Comparison of ENCODE assay signal across 7 cellular contexts in genomic region chr12:13278249-13278787, GRCh38.
DNase-seq lines count a peak whose midpoint lies in the region; ATAC-seq, FAIRE-seq and TF ChIP-seq lines count a peak whose summit lies in the region.

No MANE protein-coding gene starts in this region.

- BruUV-seq in endothelial cell of umbilical vein (replicated peaks; lab: Mats Ljungman, UMichigan), result no TSS peak

- H3K36me3 Mint-ChIP-seq in activated CD8-positive, alpha-beta memory T cell treated with anti-CD3 and anti-CD28 coated beads, Interleukin-2, amount 10 ng/mL, durations not matched to agents 7 days and 5 days, result no peaks in the 10 kb centered on the region

- H3K36me3 ChIP-seq in endothelial cell of umbilical vein (ENCODE audit: control insufficient read depth in 2 of 2, extremely low read depth in 1 of 2, insufficient read depth in 2 of 2, low read length in 2 of 2) (no peaks in the 10 kb centered on the region), mucosa of descending colon (ENCODE audit: low read depth) (no peaks in the 10 kb centered on the region)

- ATAC-seq in HG02943 (IDR thresholded peaks at IDR 0.05; ENCODE audit: low read depth, unreplicated experiment) (peak; percentile 69), mucosa of descending colon (peak; percentile 93)
- ATAC-seq in activated CD8-positive, alpha-beta memory T cell treated with anti-CD3 and anti-CD28 coated beads, Interleukin-2, amount 10 ng/mL, durations not matched to agents 7 days and 5 days, result peak; percentile 88

- no peak overlapping the region for H3K27ac ChIP-seq in endothelial cell of umbilical vein (ENCODE audit: insufficient read depth, low read depth, low read length)

- FAIRE-seq in endothelial cell of umbilical vein (lab: Jason Lieb, UNC), result peak; percentile 65

- no peaks in the 10 kb centered on the region for H3K4me1 ChIP-seq in endothelial cell of umbilical vein (ENCODE audit: control insufficient read depth, extremely low read depth, insufficient read depth, low read length)
- H3K4me1 ChIP-seq in mucosa of descending colon (ENCODE audit: low read depth), result peaks cover 7% of the 10 kb centered on the region

- H3K79me2 ChIP-seq in endothelial cell of umbilical vein (ENCODE audit: control insufficient read depth, insufficient read depth, low read length), result no peaks in the 10 kb centered on the region

- no peaks in the 10 kb centered on the region for H4K20me1 ChIP-seq in endothelial cell of umbilical vein (replicated peaks; ENCODE audit: control insufficient read depth, extremely low read depth, insufficient read depth, low read length)

- dilution Hi-C loops in endothelial cell of umbilical vein (cut with MboI; ENCODE audit: extremely low pct_ligation_motif_present, low sequenced_read_pairs), result no loop called here

- H3K4me3 ChIP-seq in GM12875 (ENCODE audit: low read depth, low read length) (no peak overlapping the region), endothelial cell of umbilical vein (replicated peaks in 1 of 3; ENCODE audit: insufficient read depth in 1 of 3, low read depth in 1 of 3, low read length in 3 of 3) (no peak overlapping the region), mucosa of descending colon (no peak overlapping the region)

- no peak overlapping the region for H3K27ac Mint-ChIP-seq in activated CD8-positive, alpha-beta memory T cell treated with anti-CD3 and anti-CD28 coated beads, Interleukin-2, amount 10 ng/mL, durations not matched to agents 7 days and 5 days

- no peaks in the 10 kb centered on the region for H3K9me1 ChIP-seq in endothelial cell of umbilical vein (replicated peaks; ENCODE audit: control insufficient read depth, extremely low read depth, insufficient read depth, low read length)

- TF ChIP-seq POLR2A in endothelial cell of umbilical vein (IDR thresholded peaks at IDR 0.05; ENCODE audit: low read depth, low read length), result no peak

- peaks cover 4% of the 10 kb centered on the region for H3K9me3 Mint-ChIP-seq in activated CD8-positive, alpha-beta memory T cell treated with anti-CD3 and anti-CD28 coated beads, Interleukin-2, amount 10 ng/mL, durations not matched to agents 7 days and 5 days (ENCODE audit: low read depth)

- POLR2A ChIA-PET in endothelial cell of umbilical vein (lab: Charles Lee), result no interaction called here

- H3K4me3 Mint-ChIP-seq in activated CD8-positive, alpha-beta memory T cell treated with anti-CD3 and anti-CD28 coated beads, Interleukin-2, amount 10 ng/mL, durations not matched to agents 7 days and 5 days, result no peak overlapping the region

- no peak overlapping the region for H3K4me2 ChIP-seq in endothelial cell of umbilical vein (ENCODE audit: insufficient read depth, low read length)

- H3K4me1 Mint-ChIP-seq in activated CD8-positive, alpha-beta memory T cell treated with anti-CD3 and anti-CD28 coated beads, Interleukin-2, amount 10 ng/mL, durations not matched to agents 7 days and 5 days, result no peaks in the 10 kb centered on the region

- intact Hi-C loops in endothelial cell of umbilical vein (cut with micrococcal nuclease), result loop anchor here (1.0 to 5.0 kb wide), 5 partner anchors 23 to 889 kb away; no protein-coding TSS in a partner anchor
- intact Hi-C loops in mucosa of descending colon (cut with DNase I, micrococcal nuclease), result loop anchor here in 1 of 2 donors (10.0 kb wide), 1 partner anchor 886 kb away; no protein-coding TSS in a partner anchor

- H3K9ac ChIP-seq in endothelial cell of umbilical vein (replicated peaks; ENCODE audit: extremely low read depth, insufficient read depth, low read length), result no peak overlapping the region

- CTCF ChIA-PET in activated CD8-positive, alpha-beta memory T cell treated with anti-CD3 and anti-CD28 coated beads, Interleukin-2, amount 10 ng/mL, durations not matched to agents 7 days and 5 days (lab: Charles Lee), result interaction anchor here (0.9 to 2.6 kb wide), 13 partner anchors 10 to 889 kb away, joined by 3 to 21 read pairs (median 4); no protein-coding TSS in a partner anchor
- CTCF ChIA-PET in endothelial cell of umbilical vein (lab: Charles Lee), result interaction anchor here (0.6 to 2.8 kb wide), 21 partner anchors 9 to 908 kb away, joined by 3 to 57 read pairs (median 4); no protein-coding TSS in a partner anchor

- TF ChIP-seq CTCF in GM12875 (IDR thresholded peaks at IDR 0.05; ENCODE audit: borderline replicate concordance, insufficient read depth, low read depth, low read length) (peak; percentile 88), endothelial cell of umbilical vein (IDR thresholded peaks at IDR 0.05; ENCODE audit: extremely low read depth in 1 of 2, insufficient read depth in 1 of 2, low read depth in 1 of 2, low read length in 2 of 2) (peak; percentile 99), mucosa of descending colon (IDR thresholded peaks at IDR 0.05) (peak; percentile 98)

- no peaks in the 10 kb centered on the region for H3K9me3 ChIP-seq in endothelial cell of umbilical vein (replicated peaks; ENCODE audit: control insufficient read depth, insufficient read depth, low read length)
- no peaks in the 10 kb centered on the region for H3K9me3 ChIP-seq in mucosa of descending colon

- H3K27me3 ChIP-seq in endothelial cell of umbilical vein (ENCODE audit: control insufficient read depth in 2 of 2, insufficient read depth in 2 of 2, low read length in 2 of 2), result peaks cover 35 to 48% of the 10 kb centered on the region in 2 experiments

- H3K27me3 Mint-ChIP-seq in activated CD8-positive, alpha-beta memory T cell treated with anti-CD3 and anti-CD28 coated beads, Interleukin-2, amount 10 ng/mL, durations not matched to agents 7 days and 5 days, result peaks cover 37% of the 10 kb centered on the region

- DNase-seq in NCI-H446 (lab: John Stamatoyannopoulos, UW) (peak; percentile 40 to 86), endothelial cell of umbilical vein (ENCODE audit: low read depth, low spot score) (peak; percentile 72), mucosa of descending colon (peak; percentile 63 to 76 (median 72))
- peak; percentile 54 for DNase-seq in activated CD8-positive, alpha-beta memory T cell treated with anti-CD3 and anti-CD28 coated beads, Interleukin-2, amount 10 ng/mL, durations not matched to agents 7 days and 5 days
- DNase-seq in stimulated activated CD8-positive, alpha-beta memory T cell treated with anti-CD3 and anti-CD28 coated beads, Interleukin-2, amount 100 ng/mL, for 48 hours (ENCODE audit: low read depth in 2 of 2), result peak; percentile 54 to 55

- no peak overlapping the region for H2AFZ ChIP-seq in endothelial cell of umbilical vein (ENCODE audit: low read depth, low read length)

TF ChIP-seq in endothelial cell of umbilical vein, 7 proteins besides CTCF, POLR2A, EP300 and RAD21:
- no peak for TF ChIP-seq FOS (IDR thresholded peaks at IDR 0.05; ENCODE audit: borderline replicate concordance, insufficient read depth, low read length)
- no peak for TF ChIP-seq EZH2 (IDR thresholded peaks at IDR 0.05; ENCODE audit: borderline replicate concordance, low read depth, low read length, severe bottlenecking)
- TF ChIP-seq POLR2AphosphoS5 (IDR thresholded peaks at IDR 0.05; ENCODE audit: insufficient read depth, low read depth, low read length), result no peak
- TF ChIP-seq MYC (IDR thresholded peaks at IDR 0.05; ENCODE audit: low read depth, low read length), result no peak
- no peak for TF ChIP-seq GATA2 (IDR thresholded peaks at IDR 0.05; ENCODE audit: insufficient read depth, insufficient read length, low read depth, low read length)
- no peak for TF ChIP-seq JUN (IDR thresholded peaks at IDR 0.05; ENCODE audit: borderline replicate concordance, insufficient read depth, insufficient read length, low read depth)
- TF ChIP-seq MAX (IDR thresholded peaks at IDR 0.05; ENCODE audit: insufficient read depth, insufficient read length), result no peak
TF ChIP-seq in endothelial cell of umbilical vein: peak in this region for 0.
